In the genomic region with DNA sequence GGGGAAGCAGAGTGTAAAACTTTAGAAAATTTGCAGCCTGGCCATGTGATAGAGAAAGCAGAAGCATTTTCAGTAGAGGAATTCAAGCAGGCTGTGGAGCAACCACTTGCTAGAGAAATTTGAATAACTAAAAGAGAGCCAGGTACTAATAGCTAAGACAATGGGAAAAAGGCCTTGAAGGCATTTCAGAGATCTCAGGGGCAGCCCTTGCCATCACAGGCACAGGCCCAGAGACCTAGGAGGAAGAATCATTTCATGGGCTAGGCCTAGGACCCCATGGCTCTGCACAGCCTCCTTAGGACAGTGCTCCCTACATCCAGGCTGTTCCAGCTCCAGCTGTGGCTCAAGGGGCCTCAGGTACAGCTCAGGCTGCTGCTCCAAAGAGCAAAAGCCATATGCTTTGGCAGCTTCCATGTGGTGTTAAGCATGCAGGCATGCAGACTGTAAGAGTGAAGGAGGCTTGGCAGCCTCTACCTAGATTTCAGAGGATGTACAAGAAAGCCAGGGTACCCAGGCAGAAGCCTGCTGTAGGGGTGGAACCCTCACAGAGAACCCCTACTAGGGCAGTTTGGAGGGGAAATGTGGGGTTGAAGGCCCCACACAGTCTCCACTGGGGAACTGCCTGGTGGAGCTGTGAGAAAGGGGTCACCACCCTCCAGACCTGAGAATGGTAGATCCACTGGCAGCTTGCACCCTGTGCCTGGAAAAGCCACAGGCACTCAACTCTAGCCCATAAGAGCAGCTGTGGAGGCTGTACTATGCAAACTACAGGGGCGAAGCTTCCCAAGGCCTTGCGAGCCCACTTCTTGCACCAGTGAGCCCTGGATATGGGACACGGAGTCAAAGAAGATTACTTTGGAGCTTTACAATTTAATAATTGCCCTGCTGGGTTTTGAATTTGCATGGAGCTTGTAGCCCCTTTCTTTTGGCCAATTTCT, we compare ENCODE assay signal across 26 cellular contexts. TPM values are rescaled to one million over a fixed set of nuclear protein-coding genes. Genes with fewer than 3 reads are reported as not detected.
DNase-seq lines count a peak whose midpoint lies in the region; ATAC-seq, FAIRE-seq and TF ChIP-seq lines count a peak whose summit lies in the region.
"Had no signal": no experiment of that assay in that cellular context is flagged by ENCODE, and none has a peak within 500 bp of the region (broad histone marks: within the 10 kb centered on the region; RNA-seq: fewer than 3 reads in every experiment).

No MANE protein-coding gene starts in this region.

- H3K9me3 ChIP-seq in duodenal mucosa (ENCODE audit: control insufficient read depth in 1 of 2, low read length in 2 of 2): no peaks in the 10 kb centered on the region
- no peaks in the 10 kb centered on the region for H3K9me3 ChIP-seq in small intestine (ENCODE audit: control insufficient read depth, low read depth)
- no peaks in the 10 kb centered on the region for H3K9me3 ChIP-seq in heart left ventricle
- H3K9me3 ChIP-seq: uterus had no signal

- H3K4me3 ChIP-seq in duodenal mucosa (ENCODE audit: low read depth in 1 of 2, low read length in 2 of 2): no peak overlapping the region
- H3K4me3 ChIP-seq in small intestine (ENCODE audit: low read depth in 1 of 2, low read length in 2 of 2): no peak overlapping the region
- no peak overlapping the region for H3K4me3 ChIP-seq in heart left ventricle
- H3K4me3 ChIP-seq: uterus had no signal

- peaks cover 0 to 3% of the 10 kb centered on the region in 2 donors for H3K36me3 ChIP-seq in duodenal mucosa (ENCODE audit: control insufficient read depth in 1 of 2, insufficient read depth in 2 of 2, low read length in 2 of 2)
- no peaks in the 10 kb centered on the region for H3K36me3 ChIP-seq in small intestine (ENCODE audit: control insufficient read depth in 2 of 2, insufficient read depth in 2 of 2, low read length in 2 of 2)
- peaks cover 0 to 4% (median 0%) of the 10 kb centered on the region in 9 donors for H3K36me3 ChIP-seq in heart left ventricle
- H3K36me3 ChIP-seq: uterus had no signal

- 95 to 100% (median 97%) methylated on average over 3 of the region's 3 CpGs for WGBS in small intestine, 3 donors
- 97 to 100% (median 100%) methylated on average over 3 of the region's 3 CpGs for WGBS in heart left ventricle, 4 donors

- H3K4me1 ChIP-seq in duodenal mucosa (ENCODE audit: control insufficient read depth in 1 of 2, insufficient read depth in 2 of 2, low read length in 2 of 2) (peaks cover 36 to 37% of the 10 kb centered on the region in 2 donors), small intestine (ENCODE audit: control insufficient read depth in 2 of 2, insufficient read depth in 1 of 2, low read depth in 1 of 2, low read length in 1 of 2) (peaks cover 0 to 14% of the 10 kb centered on the region in 2 donors), heart left ventricle (peaks cover 0 to 34% (median 10%) of the 10 kb centered on the region in 12 donors)
- H3K4me1 ChIP-seq: parathyroid adenoma had no signal

- H3K9me3 Mint-ChIP-seq in activated CD8-positive, alpha-beta memory T cell treated with anti-CD3 and anti-CD28 coated beads, Interleukin-2, amount 10 ng/mL, durations not matched to agents 7 days and 5 days (ENCODE audit: low read depth): no peaks in the 10 kb centered on the region
- H3K9me3 Mint-ChIP-seq: activated naive CD4-positive, alpha-beta T cell treated with anti-CD3 and anti-CD28 coated beads for 36 hours; activated T-cell treated with anti-CD3 and anti-CD28 coated beads, Interleukin-2, amount 50 U/mL, for 24 hours had no signal

- FAIRE-seq in GM19239 (lab: Jason Lieb, UNC): peak; percentile 18
- FAIRE-seq in small intestine (lab: Jason Lieb, UNC): no peak
- FAIRE-seq in D721Med (lab: Jason Lieb, UNC): no peak
- FAIRE-seq: endometrium had no signal

- no peaks in the 10 kb centered on the region for H3K4me1 Mint-ChIP-seq in activated CD8-positive, alpha-beta memory T cell treated with anti-CD3 and anti-CD28 coated beads, Interleukin-2, amount 10 ng/mL, durations not matched to agents 7 days and 5 days

- DNase-seq in GM19239 (ENCODE audit: insufficient read length, low spot score) (no peak), NOMO-1 (lab: John Stamatoyannopoulos, UW; ENCODE audit: unreplicated experiment in 2 of 2) (peak; percentile 70 to 90), small intestine (no peak), heart left ventricle (no peak), HK-2 (ENCODE audit: unreplicated experiment) (no peak), D721Med (ENCODE audit: insufficient read length, low spot score) (no peak)
- DNase-seq in activated CD8-positive, alpha-beta memory T cell treated with anti-CD3 and anti-CD28 coated beads, Interleukin-2, amount 10 ng/mL, durations not matched to agents 7 days and 5 days: no peak
- DNase-seq: ACHN; activated naive CD4-positive, alpha-beta T cell treated with anti-CD3 and anti-CD28 coated beads for 36 hours; activated T-cell treated with anti-CD3 and anti-CD28 coated beads, Interleukin-2, amount 50 U/mL, for 24 hours; amygdala; cortex of kidney; H7; KG1; mesendoderm; naive thymus-derived CD8-positive, alpha-beta T cell; NCI-H1092; NCI-H2029; NCI-H510A; right cardiac atrium; stimulated activated CD4-positive, alpha-beta T cell treated with anti-CD3 and anti-CD28 coated beads, Interleukin-15, amount 100 ng/mL, for 24 hours; uterus had no signal

- intact Hi-C loops in heart left ventricle (cut with DNase I): no loop called here

- H3K4me3 Mint-ChIP-seq in activated CD8-positive, alpha-beta memory T cell treated with anti-CD3 and anti-CD28 coated beads, Interleukin-2, amount 10 ng/mL, durations not matched to agents 7 days and 5 days: no peak overlapping the region
- H3K4me3 Mint-ChIP-seq: activated naive CD4-positive, alpha-beta T cell treated with anti-CD3 and anti-CD28 coated beads for 36 hours; activated T-cell treated with anti-CD3 and anti-CD28 coated beads, Interleukin-2, amount 50 U/mL, for 24 hours; naive thymus-derived CD8-positive, alpha-beta T cell had no signal

- ATAC-seq in heart left ventricle: no peak
- ATAC-seq in activated CD8-positive, alpha-beta memory T cell treated with anti-CD3 and anti-CD28 coated beads, Interleukin-2, amount 10 ng/mL, durations not matched to agents 7 days and 5 days: no peak
- ATAC-seq: naive thymus-derived CD8-positive, alpha-beta T cell had no signal

- TF ChIP-seq POLR2A in heart left ventricle (IDR thresholded peaks at IDR 0.05): no peak

- H3K9ac ChIP-seq in duodenal mucosa (ENCODE audit: low read depth in 1 of 2, low read length in 2 of 2): peak overlapping the region in 1 of 2 donors; percentile 10
- H3K9ac ChIP-seq: parathyroid adenoma had no signal

- no peak overlapping the region for H3K27ac Mint-ChIP-seq in activated CD8-positive, alpha-beta memory T cell treated with anti-CD3 and anti-CD28 coated beads, Interleukin-2, amount 10 ng/mL, durations not matched to agents 7 days and 5 days
- H3K27ac Mint-ChIP-seq: activated naive CD4-positive, alpha-beta T cell treated with anti-CD3 and anti-CD28 coated beads for 36 hours; activated T-cell treated with anti-CD3 and anti-CD28 coated beads, Interleukin-2, amount 50 U/mL, for 24 hours; naive thymus-derived CD8-positive, alpha-beta T cell had no signal

- no peak for TF ChIP-seq CTCF in heart left ventricle (IDR thresholded peaks at IDR 0.05)
- no peak for TF ChIP-seq CTCF in D721Med (IDR thresholded peaks at IDR 0.05; ENCODE audit: insufficient read depth, missing control alignments)

- peaks cover 4% of the 10 kb centered on the region for H3K27me3 Mint-ChIP-seq in activated CD8-positive, alpha-beta memory T cell treated with anti-CD3 and anti-CD28 coated beads, Interleukin-2, amount 10 ng/mL, durations not matched to agents 7 days and 5 days
- H3K27me3 Mint-ChIP-seq: activated T-cell treated with anti-CD3 and anti-CD28 coated beads, Interleukin-2, amount 50 U/mL, for 24 hours; naive thymus-derived CD8-positive, alpha-beta T cell had no signal

- H3K27ac ChIP-seq in duodenal mucosa (ENCODE audit: low read depth, low read length) (peak overlapping the region; percentile 65), small intestine (ENCODE audit: low read depth in 1 of 2, low read length in 1 of 2) (peak overlapping the region; percentile 55 to 95), heart left ventricle (peak overlapping the region in 1 of 12 donors; percentile 78)
- H3K27ac ChIP-seq: C4-2B, parathyroid adenoma, uterus had no signal

- H3K36me3 Mint-ChIP-seq in activated CD8-positive, alpha-beta memory T cell treated with anti-CD3 and anti-CD28 coated beads, Interleukin-2, amount 10 ng/mL, durations not matched to agents 7 days and 5 days: no peaks in the 10 kb centered on the region

- CTCF ChIA-PET in activated CD8-positive, alpha-beta memory T cell treated with anti-CD3 and anti-CD28 coated beads, Interleukin-2, amount 10 ng/mL, durations not matched to agents 7 days and 5 days (lab: Charles Lee): interaction anchor here (1.1 to 1.2 kb wide), 2 partner anchors 21 to 292 kb away, joined by 3 read pairs; no protein-coding TSS in a partner anchor

- H3K27me3 ChIP-seq in duodenal mucosa (ENCODE audit: control insufficient read depth in 1 of 2, insufficient read depth in 2 of 2, low read length in 2 of 2) (no peaks in the 10 kb centered on the region), small intestine (ENCODE audit: control insufficient read depth in 2 of 2, insufficient read depth in 2 of 2, low read length in 2 of 2) (no peaks in the 10 kb centered on the region), heart left ventricle (no peaks in the 10 kb centered on the region)
- H3K27me3 ChIP-seq: uterus had no signal

RNA-seq across cellular contexts. Expression of gene SLC22A5, which starts 14.4 kb away (rescaled TPM):
- polyA plus RNA-seq in small intestine: 10 to 100 TPM in 2 of 3 donors, 1 to 10 TPM in 1; 9.4 to 22.1 (median 21.6) TPM
- 10 to 100 TPM in 8 of 9 donors, 1 to 10 TPM in 1; 7.5 to 42.5 (median 13.5) TPM for total RNA-seq in heart left ventricle
- polyA plus RNA-seq in heart left ventricle: 10 to 100 TPM; 11.1 to 50.1 TPM
- total RNA-seq in activated CD8-positive, alpha-beta memory T cell treated with anti-CD3 and anti-CD28 coated beads, Interleukin-2, amount 10 ng/mL, durations not matched to agents 7 days and 5 days: 1 to 10 TPM; 3.9 to 4.5 TPM

Comparison
In these comparisons a context has a peak if more than half of its experiments do, and no peak if none do; other contexts are left out.
1. DNase-seq: peak in NOMO-1 (2 of 2); none in GM19239 (single experiment), small intestine (single experiment), heart left ventricle (0 of 5), HK-2 (single experiment), activated CD8-positive, alpha-beta memory T cell treated with anti-CD3 and anti-CD28 coated beads, Interleukin-2, amount 10 ng/mL, durations not matched to agents 7 days and 5 days (single experiment) and D721Med (single experiment).